ENCODE assay signal across 17 cellular contexts in the genomic region with DNA sequence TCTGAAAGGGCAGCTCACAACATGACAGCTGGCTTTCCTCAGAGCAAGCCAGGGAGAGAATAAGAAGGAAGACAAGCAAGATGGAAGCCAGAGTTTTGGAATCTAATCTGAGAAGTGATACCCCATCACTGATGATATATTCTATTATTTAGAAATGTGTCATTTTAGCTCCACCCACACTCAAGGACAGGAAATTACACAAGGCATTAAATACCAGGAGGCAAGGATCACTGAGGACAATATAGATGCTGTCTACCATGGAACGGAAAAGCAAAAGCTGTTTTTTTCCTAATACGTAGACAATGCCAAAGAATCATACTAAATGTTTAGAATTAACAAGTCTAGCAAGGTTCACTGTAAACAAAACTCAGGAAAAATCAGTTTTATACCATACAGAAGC.
"Had no signal": no experiment of that assay in that cellular context is flagged by ENCODE, and none has a peak within 500 bp of the region (broad histone marks: within the 10 kb centered on the region; RNA-seq: fewer than 3 reads in every experiment).

No MANE protein-coding gene starts in this region.

- H3K27me3 ChIP-seq: heart left ventricle, neutrophil, sigmoid colon, transverse colon had no signal

- H3K9me3 ChIP-seq: left ventricle myocardium inferior, lower lobe of right lung, neutrophil, sigmoid colon, thoracic aorta, transverse colon had no signal

- ATAC-seq: heart left ventricle; lower lobe of right lung; naive thymus-derived CD4-positive, alpha-beta T cell; stimulated activated naive B cell treated with anti-CD40 and anti-IgM and Interleukin-4, amounts not matched to agents 10 μg/mL and 1 μg/mL and 100 μg/mL, for 72 hours; stimulated activated naive CD8-positive, alpha-beta T cell treated with anti-CD3 and anti-CD28 coated beads, Interleukin-15, amount 100 ng/mL, for 72 hours had no signal

- DNase-seq: effector CD4-positive, alpha-beta T cell; endodermal cell; erythroblast; heart left ventricle; hippocampal formation; left ventricle myocardium inferior; lower lobe of right lung; naive thymus-derived CD4-positive, alpha-beta T cell; sigmoid colon; stimulated activated CD4-positive, alpha-beta T cell treated with anti-CD3 and anti-CD28 coated beads, Interleukin-2, amount 100 ng/mL, for 24 hours; stimulated activated CD4-positive, alpha-beta T cell treated with anti-CD3 and anti-CD28 coated beads, Interleukin-4, amount 100 ng/mL, for 4 hours; stimulated activated naive B cell treated with anti-CD40 and anti-IgM and Interleukin-4, amounts not matched to agents 10 μg/mL and 1 μg/mL and 100 μg/mL, for 72 hours; stimulated activated naive CD8-positive, alpha-beta T cell treated with anti-CD3 and anti-CD28 coated beads, Interleukin-15, amount 100 ng/mL, for 72 hours had no signal

- H3K27ac ChIP-seq: heart left ventricle, left ventricle myocardium inferior, lower lobe of right lung, neutrophil, sigmoid colon, skin epidermis had no signal

- H3K4me3 ChIP-seq: heart left ventricle, left ventricle myocardium inferior, lower lobe of right lung, sigmoid colon, skin epidermis, thoracic aorta, transverse colon had no signal

- H3K4me1 ChIP-seq: left ventricle myocardium inferior, sigmoid colon had no signal

- H3K36me3 ChIP-seq: heart left ventricle, left ventricle myocardium inferior, lower lobe of right lung, sigmoid colon, thoracic aorta, transverse colon had no signal
